ENCODE assay signal across 14 cellular contexts in genomic region chr7:92736870-92737269, GRCh38.
A peak's percentile ranks its signal among the peaks of the same experiment; 100 is the strongest.
DNase-seq lines count a peak whose midpoint lies in the region; ATAC-seq and TF ChIP-seq lines count a peak whose summit lies in the region.
"Had no signal": no experiment of that assay in that cellular context is flagged by ENCODE, and none has a peak within 500 bp of the region (broad histone marks: within the 10 kb centered on the region; RNA-seq: fewer than 3 reads in every experiment).

No MANE protein-coding gene starts in this region.

- no peaks in the 10 kb centered on the region; the same call in 1 of the 2 replicates for H3K36me3 ChIP-seq in KMS-11 (ENCODE audit: insufficient read depth)
- H3K36me3 ChIP-seq in RWPE2 (ENCODE audit: low read depth): peaks cover 19% of the 10 kb centered on the region
- no peaks in the 10 kb centered on the region for H3K36me3 ChIP-seq in hepatocyte (replicated peaks; ENCODE audit: insufficient read depth, low read depth)

- no peak overlapping the region for H3K4me3 ChIP-seq in KMS-11 (IDR thresholded peaks at IDR 0.05; ENCODE audit: insufficient read depth, low read depth, low read length)
- no peak overlapping the region for H3K4me3 ChIP-seq in RWPE2 (ENCODE audit: severe bottlenecking)
- no peak overlapping the region for H3K4me3 ChIP-seq in hepatocyte
- H3K4me3 ChIP-seq: BLaER1 treated with 17β-estradiol and CSF1 and Interleukin-3, amounts not matched to agents 10 nM and 100 nM had no signal

- H4K20me1 ChIP-seq in KMS-11 (ENCODE audit: insufficient read depth) (no peaks in the 10 kb centered on the region), hepatocyte (ENCODE audit: insufficient read depth, poor library complexity, severe bottlenecking) (no peaks in the 10 kb centered on the region)
- H4K20me1 ChIP-seq: BLaER1 treated with 17β-estradiol and CSF1 and Interleukin-3, amounts not matched to agents 10 nM and 100 nM had no signal

- peaks cover 62% of the 10 kb centered on the region for H3K4me1 Mint-ChIP-seq in activated naive CD4-positive, alpha-beta T cell treated with anti-CD3 and anti-CD28 coated beads for 36 hours (ENCODE audit: low read depth)
- H3K4me1 Mint-ChIP-seq in Calu3 (ENCODE audit: low read depth, unreplicated experiment): peaks cover 56% of the 10 kb centered on the region

- TF ChIP-seq CTCF in KMS-11 (conservative IDR thresholded peaks at IDR 0.05; ENCODE audit: low read depth, low read length) (no peak), RWPE2 (IDR thresholded peaks at IDR 0.05; ENCODE audit: poor library complexity, severe bottlenecking) (no peak), hepatocyte (IDR thresholded peaks at IDR 0.05; ENCODE audit: poor library complexity) (no peak), Calu3 (IDR thresholded peaks at IDR 0.05; ENCODE audit: unreplicated experiment) (no peak)

- 95% methylated on average over 3 of the region's 3 CpGs for WGBS in hepatocyte (ENCODE audit: low lambda C conversion rate, missing lambda C conversion rate)

- H3K27me3 ChIP-seq in KMS-11 (ENCODE audit: insufficient read depth, low read depth) (no peaks in the 10 kb centered on the region), RWPE2 (ENCODE audit: insufficient read depth, poor library complexity, severe bottlenecking) (no peaks in the 10 kb centered on the region), hepatocyte (no peaks in the 10 kb centered on the region)
- H3K27me3 ChIP-seq: BLaER1 treated with 17β-estradiol and CSF1 and Interleukin-3, amounts not matched to agents 10 nM and 100 nM had no signal

- no peak overlapping the region; the same call in 1 of the 2 replicates for H3K9ac ChIP-seq in KMS-11
- H3K9ac ChIP-seq: BLaER1 treated with 17β-estradiol and CSF1 and Interleukin-3, amounts not matched to agents 10 nM and 100 nM had no signal

- intact Hi-C loops in activated naive CD4-positive, alpha-beta T cell treated with anti-CD3 and anti-CD28 coated beads for 36 hours (cut with micrococcal nuclease): no loop called here
- intact Hi-C loops in Calu3 (cut with micrococcal nuclease; ENCODE audit: unreplicated experiment): no loop called here

- no peak for ATAC-seq in activated naive CD4-positive, alpha-beta T cell treated with anti-CD3 and anti-CD28 coated beads, Interleukin-2, amount 50 U/mL, for 72 hours
- ATAC-seq in RWPE2 (ENCODE audit: low read depth) (no peak), GM21367 (IDR thresholded peaks at IDR 0.05; ENCODE audit: unreplicated experiment) (no peak)

- peaks cover 92% of the 10 kb centered on the region for H3K79me2 ChIP-seq in KMS-11 (ENCODE audit: insufficient read depth, low read depth)
- H3K79me2 ChIP-seq in hepatocyte: peaks cover 80% of the 10 kb centered on the region

- H2AFZ ChIP-seq in KMS-11 (ENCODE audit: low read depth): no peak overlapping the region
- no peak overlapping the region for H2AFZ ChIP-seq in hepatocyte

- no TSS peak for BruUV-seq in Calu3 (replicated peaks; lab: Mats Ljungman, UMichigan)

- H3K4me1 ChIP-seq in KMS-11 (ENCODE audit: low read depth, poor library complexity, severe bottlenecking): peaks cover 99% of the 10 kb centered on the region
- peaks cover 39% of the 10 kb centered on the region for H3K4me1 ChIP-seq in RWPE2 (ENCODE audit: insufficient read depth, poor library complexity, severe bottlenecking)
- H3K4me1 ChIP-seq in hepatocyte (ENCODE audit: insufficient read depth): peaks cover 24% of the 10 kb centered on the region

- H3K27me3 Mint-ChIP-seq in activated naive CD4-positive, alpha-beta T cell treated with anti-CD3 and anti-CD28 coated beads for 36 hours (ENCODE audit: low read depth): no peaks in the 10 kb centered on the region
- no peaks in the 10 kb centered on the region for H3K27me3 Mint-ChIP-seq in Calu3 (ENCODE audit: unreplicated experiment)
- H3K27me3 Mint-ChIP-seq: CD4-positive, CD25-positive, alpha-beta regulatory T cell; IgD-negative memory B cell had no signal

- H3K9me3 Mint-ChIP-seq in activated naive CD4-positive, alpha-beta T cell treated with anti-CD3 and anti-CD28 coated beads, Interleukin-2, amount 50 U/mL, for 72 hours: peaks cover 5 to 8% of the 10 kb centered on the region in 2 donors
- peaks cover 3% of the 10 kb centered on the region for H3K9me3 Mint-ChIP-seq in activated naive CD4-positive, alpha-beta T cell treated with anti-CD3 and anti-CD28 coated beads for 36 hours
- peaks cover 4% of the 10 kb centered on the region for H3K9me3 Mint-ChIP-seq in Calu3 (ENCODE audit: low read depth, unreplicated experiment)

- H3K4me2 ChIP-seq in KMS-11: peak overlapping the region; percentile 70
- H3K4me2 ChIP-seq in hepatocyte: no peak overlapping the region
- H3K4me2 ChIP-seq: BLaER1 treated with 17β-estradiol and CSF1 and Interleukin-3, amounts not matched to agents 10 nM and 100 nM had no signal

- no peak overlapping the region for H3K4me3 Mint-ChIP-seq in activated naive CD4-positive, alpha-beta T cell treated with anti-CD3 and anti-CD28 coated beads for 36 hours
- no peak overlapping the region for H3K4me3 Mint-ChIP-seq in Calu3 (ENCODE audit: low read depth, unreplicated experiment)
- H3K4me3 Mint-ChIP-seq: CD4-positive, CD25-positive, alpha-beta regulatory T cell; IgD-negative memory B cell had no signal

- H3K9me2 ChIP-seq in hepatocyte (replicated peaks; ENCODE audit: insufficient read depth): no peaks in the 10 kb centered on the region

- H3K27ac ChIP-seq in KMS-11 (peak overlapping the region; percentile 74), RWPE2 (ENCODE audit: poor library complexity, severe bottlenecking) (peak overlapping the region; percentile 21), hepatocyte (peak overlapping the region; percentile 65)
- H3K27ac ChIP-seq: BLaER1 treated with 17β-estradiol and CSF1 and Interleukin-3, amounts not matched to agents 10 nM and 100 nM had no signal

- H3K27ac Mint-ChIP-seq in activated naive CD4-positive, alpha-beta T cell treated with anti-CD3 and anti-CD28 coated beads, Interleukin-2, amount 50 U/mL, for 72 hours: peak overlapping the region; percentile 2 to 32
- no peak overlapping the region for H3K27ac Mint-ChIP-seq in activated naive CD4-positive, alpha-beta T cell treated with anti-CD3 and anti-CD28 coated beads for 36 hours
- no peak overlapping the region for H3K27ac Mint-ChIP-seq in Calu3 (ENCODE audit: unreplicated experiment)

- peaks cover 15 to 75% of the 10 kb centered on the region in 2 donors for H3K36me3 Mint-ChIP-seq in activated naive CD4-positive, alpha-beta T cell treated with anti-CD3 and anti-CD28 coated beads, Interleukin-2, amount 50 U/mL, for 72 hours
- peaks cover 47% of the 10 kb centered on the region for H3K36me3 Mint-ChIP-seq in activated naive CD4-positive, alpha-beta T cell treated with anti-CD3 and anti-CD28 coated beads for 36 hours (ENCODE audit: low read depth)
- H3K36me3 Mint-ChIP-seq in Calu3 (ENCODE audit: insufficient read depth, unreplicated experiment): peaks cover 29% of the 10 kb centered on the region

- CTCF ChIA-PET in activated naive CD4-positive, alpha-beta T cell treated with anti-CD3 and anti-CD28 coated beads for 36 hours (lab: Charles Lee): interaction anchor here (0.8 kb wide), 1 partner anchor 146 kb away, joined by 3 read pairs; no protein-coding TSS in a partner anchor
- CTCF ChIA-PET in Calu3 (lab: Charles Lee): no interaction called here

- no peaks in the 10 kb centered on the region for H3K9me3 ChIP-seq in RWPE2 (ENCODE audit: severe bottlenecking)
- H3K9me3 ChIP-seq in hepatocyte (ENCODE audit: low read depth): no peaks in the 10 kb centered on the region

- no peak for DNase-seq in activated naive CD4-positive, alpha-beta T cell treated with anti-CD3 and anti-CD28 coated beads, Interleukin-2, amount 50 U/mL, for 72 hours (ENCODE audit: low spot score in 2 of 2)
- no peak for DNase-seq in activated naive CD4-positive, alpha-beta T cell treated with anti-CD3 and anti-CD28 coated beads for 36 hours
- DNase-seq in RWPE2 (ENCODE audit: low spot score) (no peak), hepatocyte (ENCODE audit: low spot score) (no peak), NCI-H510A treated with DMSO at 0.1 percent for 48 hours (lab: John Stamatoyannopoulos, UW) (no peak), Calu3 (no peak)
- DNase-seq: ACHN; CD4-positive, CD25-positive, alpha-beta regulatory T cell; DMS79; HCEC 1CT had no signal

Comparison
In these comparisons a context has a peak if more than half of its experiments do, and no peak if none do; other contexts are left out.
1. H3K27ac Mint-ChIP-seq: peak in activated naive CD4-positive, alpha-beta T cell treated with anti-CD3 and anti-CD28 coated beads, Interleukin-2, amount 50 U/mL, for 72 hours (2 of 2); none in activated naive CD4-positive, alpha-beta T cell treated with anti-CD3 and anti-CD28 coated beads for 36 hours (single experiment) and Calu3 (single experiment).
2. H3K27ac ChIP-seq: peak in every context shown above with its lines; median percentile 74 in KMS-11; 65 in hepatocyte; 21 in RWPE2.